In genomic region chr3:113174806-113175490, GRCh38 we compare ENCODE assay signal across 21 cellular contexts. TPM values are rescaled to one million over a fixed set of nuclear protein-coding genes. Genes with fewer than 3 reads are reported as not detected.
DNase-seq lines count a peak whose midpoint lies in the region; ATAC-seq, FAIRE-seq and TF ChIP-seq lines count a peak whose summit lies in the region.
"Had no signal": no experiment of that assay in that cellular context is flagged by ENCODE, and none has a peak within 500 bp of the region (broad histone marks: within the 10 kb centered on the region; RNA-seq: fewer than 3 reads in every experiment).

No MANE protein-coding gene starts in this region.

- H3K4me1 Mint-ChIP-seq in neural progenitor cell, result peaks cover 6% of the 10 kb centered on the region
- H3K4me1 Mint-ChIP-seq: T-helper 17 cell had no signal

- no peaks in the 10 kb centered on the region for H3K79me2 ChIP-seq in neural progenitor cell (ENCODE audit: low read depth)

- no peak overlapping the region for H3K9ac ChIP-seq in neural progenitor cell

- H3K4me3 ChIP-seq in neural progenitor cell (no peak overlapping the region), psoas muscle (no peak overlapping the region)
- H3K4me3 ChIP-seq: gastroesophageal sphincter, GM12878, pancreas, skin epidermis, suprapubic skin had no signal

- no peak overlapping the region for H3K27ac ChIP-seq in neural progenitor cell
- H3K27ac ChIP-seq in psoas muscle, result no peak overlapping the region
- H3K27ac ChIP-seq: gastroesophageal sphincter, pancreas, skin epidermis, suprapubic skin had no signal

- H3K27ac Mint-ChIP-seq in neural progenitor cell, result peak overlapping the region; percentile 70
- H3K27ac Mint-ChIP-seq: T-helper 17 cell had no signal

- intact Hi-C loops in psoas muscle (cut with DNase I), result no loop called here

- no peak for FAIRE-seq in HTR-8/SVneo (lab: Jason Lieb, UNC)
- FAIRE-seq: G401.6, GM12878, pancreas had no signal

- H3K27me3 ChIP-seq in neural progenitor cell (no peaks in the 10 kb centered on the region), psoas muscle (ENCODE audit: insufficient read depth in 3 of 3, low read length in 2 of 3) (peaks cover 0 to 5% (median 0%) of the 10 kb centered on the region in 3 donors)
- H3K27me3 ChIP-seq: gastroesophageal sphincter, pancreas, suprapubic skin had no signal

- DNase-seq in CD1c-positive myeloid dendritic cell (ENCODE audit: extremely low spot score), result peak; percentile 24
- DNase-seq in MV-4-11 (lab: John Stamatoyannopoulos, UW), result peak; percentile 82
- peak; percentile 17 for DNase-seq in epidermal melanocyte (ENCODE audit: insufficient read length, low spot score)
- DNase-seq in neural progenitor cell (ENCODE audit: low spot score), result no peak
- DNase-seq in HTR-8/SVneo (ENCODE audit: insufficient read length, low spot score), result no peak
- DNase-seq in psoas muscle, result no peak
- DNase-seq: activated gamma-delta T cell, KBM-7, left ventricle myocardium superior, NCI-H1417 treated with DMSO at 0.1 percent for 48 hours, NCI-H345, pancreas, T-helper 17 cell had no signal

- H3K4me3 Mint-ChIP-seq in neural progenitor cell, result no peak overlapping the region
- H3K4me3 Mint-ChIP-seq: T-helper 17 cell had no signal

- WGBS in psoas muscle, 3 donors, result 70 to 77% (median 72%) methylated on average over 7 of the region's 7 CpGs

- H3K4me1 ChIP-seq in neural progenitor cell (peaks cover 14% of the 10 kb centered on the region), psoas muscle (no peaks in the 10 kb centered on the region)
- H3K4me1 ChIP-seq: pancreas had no signal

- no peak overlapping the region for H2AFZ ChIP-seq in neural progenitor cell (replicated peaks)

- H3K4me2 ChIP-seq in neural progenitor cell, result no peak overlapping the region

- H3K36me3 ChIP-seq in neural progenitor cell, result no peaks in the 10 kb centered on the region
- H3K36me3 ChIP-seq in psoas muscle (ENCODE audit: insufficient read depth in 1 of 2, low read depth in 1 of 2), result no peaks in the 10 kb centered on the region
- H3K36me3 ChIP-seq: gastroesophageal sphincter, pancreas, suprapubic skin had no signal

- H3F3A ChIP-seq in neural progenitor cell (ENCODE audit: low read depth), result peaks cover 8% of the 10 kb centered on the region

- H3K36me3 Mint-ChIP-seq in neural progenitor cell, result peaks cover 2% of the 10 kb centered on the region

- H4K20me1 ChIP-seq in neural progenitor cell (ENCODE audit: low read depth), result no peaks in the 10 kb centered on the region

- TF ChIP-seq CTCF in neural progenitor cell (IDR thresholded peaks at IDR 0.05), result no peak
- TF ChIP-seq CTCF in psoas muscle (IDR thresholded peaks at IDR 0.05), result no peak

- H3K9me3 ChIP-seq in neural progenitor cell (ENCODE audit: low read depth) (no peaks in the 10 kb centered on the region), psoas muscle (no peaks in the 10 kb centered on the region)
- H3K9me3 ChIP-seq: gastroesophageal sphincter, pancreas, suprapubic skin had no signal

- ATAC-seq in GM21825 (IDR thresholded peaks at IDR 0.05; ENCODE audit: unreplicated experiment) (no peak), HG03442 (IDR thresholded peaks at IDR 0.05; ENCODE audit: unreplicated experiment) (no peak), psoas muscle (no peak)
- ATAC-seq: gastroesophageal sphincter, GM12878, left ventricle myocardium superior, Right ventricle myocardium inferior, T-helper 17 cell had no signal

- no peaks in the 10 kb centered on the region for H3K27me3 Mint-ChIP-seq in neural progenitor cell (ENCODE audit: insufficient read depth, low read depth)
- H3K27me3 Mint-ChIP-seq: T-helper 17 cell had no signal

- peaks cover 8% of the 10 kb centered on the region for H3K9me3 Mint-ChIP-seq in neural progenitor cell

RNA-seq across cellular contexts. Expression of gene BOC, which starts 36.4 kb away (rescaled TPM):
- total RNA-seq in neural progenitor cell (ENCODE audit: low replicate concordance) (35.2 and 57.3 TPM in 2 replicates), psoas muscle (10 to 100 TPM in 1 of 4 donors, 1 to 10 TPM in 3; 3.6 to 15.4 (median 4.6) TPM)
- polyA plus RNA-seq in psoas muscle, result 1 to 10 TPM; 1.1 to 3.8 (median 1.8) TPM
- total RNA-seq: GM12878, T-helper 17 cell had no signal

Comparison
In these comparisons a context has a peak if more than half of its experiments do, and no peak if none do; other contexts are left out.
1. DNase-seq: peak in CD1c-positive myeloid dendritic cell (single experiment), MV-4-11 (single experiment) and epidermal melanocyte (single experiment); none in neural progenitor cell (single experiment), HTR-8/SVneo (single experiment) and psoas muscle (0 of 2).